In genomic region chr21:39000496-39000895, GRCh38 we compare ENCODE assay signal across 11 cellular contexts.
DNase-seq lines count a peak whose midpoint lies in the region; ATAC-seq and TF ChIP-seq lines count a peak whose summit lies in the region.
"Had no signal": no experiment of that assay in that cellular context is flagged by ENCODE, and none has a peak within 500 bp of the region (broad histone marks: within the 10 kb centered on the region; RNA-seq: fewer than 3 reads in every experiment).

No MANE protein-coding gene starts in this region.

- H3K36me3 Mint-ChIP-seq in CD14-positive monocyte, result peaks cover 4% of the 10 kb centered on the region in 2 donors

- H3K36me3 ChIP-seq in Loucy (ENCODE audit: insufficient read depth, low read length) (no peaks in the 10 kb centered on the region), body of pancreas (replicated peaks in 1 of 2; ENCODE audit: insufficient read depth in 1 of 2, low read depth in 2 of 2) (no peaks in the 10 kb centered on the region), lower lobe of right lung (no peaks in the 10 kb centered on the region), OCI-LY7 (ENCODE audit: insufficient read depth, low read length) (no peaks in the 10 kb centered on the region)
- H3K36me3 ChIP-seq: thyroid gland had no signal

- H3K27me3 ChIP-seq in Loucy (ENCODE audit: insufficient read depth, low read length, poor library complexity, severe bottlenecking) (no peaks in the 10 kb centered on the region), body of pancreas (no peaks in the 10 kb centered on the region), lower lobe of right lung (ENCODE audit: low read depth) (no peaks in the 10 kb centered on the region)
- H3K27me3 ChIP-seq: thyroid gland had no signal

- H3K27ac Mint-ChIP-seq in CD14-positive monocyte, result peak overlapping the region; percentile 73 to 96 (median 92)

- no TSS peak for BruUV-seq in OCI-LY7 (replicated peaks; lab: Mats Ljungman, UMichigan)

- H3K9me3 Mint-ChIP-seq in CD14-positive monocyte, result peaks cover 0 to 2% (median 0%) of the 10 kb centered on the region in 7 donors

- DNase-seq in CD14-positive monocyte (ENCODE audit: low spot score) (peak; percentile 91), body of pancreas (peak in 1 of 4 donors; percentile 39), lower lobe of right lung (no peak), occipital lobe (lab: John Stamatoyannopoulos, UW) (no peak), SW 1271 (lab: John Stamatoyannopoulos, UW) (no peak), OCI-LY7 (ENCODE audit: low spot score) (no peak)
- DNase-seq: mucosa of descending colon, thyroid gland had no signal

- H3K4me3 Mint-ChIP-seq in CD14-positive monocyte, result peak overlapping the region in 1 of 2 donors; percentile 21

- H3K4me3 ChIP-seq in Loucy (ENCODE audit: low read length, poor library complexity, severe bottlenecking) (no peak overlapping the region), body of pancreas (no peak overlapping the region), lower lobe of right lung (no peak overlapping the region), OCI-LY7 (ENCODE audit: low read depth, low read length, poor library complexity, severe bottlenecking) (no peak overlapping the region)
- H3K4me3 ChIP-seq: mucosa of descending colon, thyroid gland had no signal

- WGBS in body of pancreas, 2 donors, result 28% methylated on average over 3 of the region's 3 CpGs

- no peaks in the 10 kb centered on the region for H3K79me2 ChIP-seq in Loucy (ENCODE audit: insufficient read depth, low read length)
- H3K79me2 ChIP-seq in OCI-LY7 (ENCODE audit: insufficient read depth, low read depth, low read length), result no peaks in the 10 kb centered on the region

- ATAC-seq in body of pancreas (peak; percentile 13), lower lobe of right lung (peak in 1 of 2 donors; percentile 3), GM19328 (IDR thresholded peaks at IDR 0.05; ENCODE audit: unreplicated experiment) (no peak)
- ATAC-seq: mucosa of descending colon, SK-N-SH treated with all-trans-retinoic acid at 6 μM for 48 hours had no signal

- H3K4me1 Mint-ChIP-seq in CD14-positive monocyte, result peaks cover 79% of the 10 kb centered on the region

- H3K27me3 Mint-ChIP-seq in CD14-positive monocyte (ENCODE audit: low read depth in 3 of 3), result peaks cover 0 to 3% (median 0%) of the 10 kb centered on the region in 3 donors

- H3K9ac ChIP-seq in Loucy (ENCODE audit: low read depth, low read length, poor library complexity, severe bottlenecking), result peak overlapping the region; percentile 16

- H3K9me2 ChIP-seq in Loucy (replicated peaks; ENCODE audit: low read depth, low read length), result no peaks in the 10 kb centered on the region
- H3K9me2 ChIP-seq in OCI-LY7 (ENCODE audit: insufficient read depth, low read length), result no peaks in the 10 kb centered on the region

- H3K4me1 ChIP-seq in Loucy (ENCODE audit: insufficient read depth, low read length, poor library complexity, severe bottlenecking), result peaks cover 73% of the 10 kb centered on the region
- no peaks in the 10 kb centered on the region for H3K4me1 ChIP-seq in body of pancreas
- H3K4me1 ChIP-seq in lower lobe of right lung, result peaks cover 75% of the 10 kb centered on the region
- peaks cover 17% of the 10 kb centered on the region for H3K4me1 ChIP-seq in OCI-LY7 (ENCODE audit: insufficient read depth, low read length, poor library complexity, severe bottlenecking)

- POLR2A ChIA-PET in OCI-LY7 (lab: Charles Lee), result no interaction called here

- CTCF ChIA-PET in OCI-LY7 (lab: Charles Lee; ENCODE audit: unreplicated experiment), result no interaction called here

- no peaks in the 10 kb centered on the region for H3K9me3 ChIP-seq in Loucy (ENCODE audit: insufficient read depth, low read depth, low read length)
- no peaks in the 10 kb centered on the region for H3K9me3 ChIP-seq in body of pancreas
- H3K9me3 ChIP-seq in lower lobe of right lung, result no peaks in the 10 kb centered on the region
- H3K9me3 ChIP-seq in OCI-LY7 (ENCODE audit: low read length), result no peaks in the 10 kb centered on the region
- H3K9me3 ChIP-seq: mucosa of descending colon, thyroid gland had no signal

- TF ChIP-seq CTCF in CD14-positive monocyte (IDR thresholded peaks at IDR 0.05) (no peak), Loucy (conservative IDR thresholded peaks at IDR 0.05; ENCODE audit: low read length) (no peak), body of pancreas (IDR thresholded peaks at IDR 0.05) (no peak), lower lobe of right lung (IDR thresholded peaks at IDR 0.05) (no peak), OCI-LY7 (conservative IDR thresholded peaks at IDR 0.05; ENCODE audit: low read length) (no peak)

- H3F3A ChIP-seq in Loucy (ENCODE audit: low read depth), result peaks cover 6% of the 10 kb centered on the region; the same call in 1 of the 2 replicates

- H4K20me1 ChIP-seq in Loucy (ENCODE audit: insufficient read depth, low read length, poor library complexity, severe bottlenecking) (no peaks in the 10 kb centered on the region), OCI-LY7 (ENCODE audit: insufficient read depth, low read length) (no peaks in the 10 kb centered on the region)

- H3K4me2 ChIP-seq in Loucy (ENCODE audit: low read depth, low read length, poor library complexity, severe bottlenecking), result peak overlapping the region; percentile 13
- H3K4me2 ChIP-seq in OCI-LY7 (ENCODE audit: low read length), result no peak overlapping the region

- TF ChIP-seq POLR2A in body of pancreas (IDR thresholded peaks at IDR 0.05), result no peak

- H3K27ac ChIP-seq in body of pancreas (no peak overlapping the region), lower lobe of right lung (peak overlapping the region; percentile 46), OCI-LY7 (ENCODE audit: low read depth, low read length, poor library complexity, severe bottlenecking) (no peak overlapping the region)

- H2AFZ ChIP-seq in Loucy (ENCODE audit: low read length) (no peak overlapping the region), OCI-LY7 (ENCODE audit: low read length) (no peak overlapping the region)

- intact Hi-C loops in CD14-positive monocyte (cut with micrococcal nuclease), result loop anchor here in 1 of 2 donors (2.0 to 10.0 kb wide), 5 partner anchors 16 to 526 kb away; partner anchors contain the start of gene ETS2
- intact Hi-C loops in body of pancreas (cut with DNase I), result no loop called here
- intact Hi-C loops in lower lobe of right lung (cut with DNase I), result no loop called here
- intact Hi-C loops in OCI-LY7 (cut with micrococcal nuclease; ENCODE audit: unreplicated experiment), result no loop called here
